1 cellular context compared by ENCODE assay signal in genomic region chr12:103929909-103930786, GRCh38.
A peak's percentile ranks its signal among the peaks of the same experiment; 100 is the strongest.
TF ChIP-seq lines count a peak whose summit lies in the region.

Gene HSP90B1 (plus strand): TSS chr12:103930410. CDS start chr12:103930516, 106 bp downstream.

TF ChIP-seq in HepG2, 621 proteins besides CTCF, POLR2A, EP300 and RAD21 (continued from another document and continues in another):
- TF ChIP-seq, protein P1, sequence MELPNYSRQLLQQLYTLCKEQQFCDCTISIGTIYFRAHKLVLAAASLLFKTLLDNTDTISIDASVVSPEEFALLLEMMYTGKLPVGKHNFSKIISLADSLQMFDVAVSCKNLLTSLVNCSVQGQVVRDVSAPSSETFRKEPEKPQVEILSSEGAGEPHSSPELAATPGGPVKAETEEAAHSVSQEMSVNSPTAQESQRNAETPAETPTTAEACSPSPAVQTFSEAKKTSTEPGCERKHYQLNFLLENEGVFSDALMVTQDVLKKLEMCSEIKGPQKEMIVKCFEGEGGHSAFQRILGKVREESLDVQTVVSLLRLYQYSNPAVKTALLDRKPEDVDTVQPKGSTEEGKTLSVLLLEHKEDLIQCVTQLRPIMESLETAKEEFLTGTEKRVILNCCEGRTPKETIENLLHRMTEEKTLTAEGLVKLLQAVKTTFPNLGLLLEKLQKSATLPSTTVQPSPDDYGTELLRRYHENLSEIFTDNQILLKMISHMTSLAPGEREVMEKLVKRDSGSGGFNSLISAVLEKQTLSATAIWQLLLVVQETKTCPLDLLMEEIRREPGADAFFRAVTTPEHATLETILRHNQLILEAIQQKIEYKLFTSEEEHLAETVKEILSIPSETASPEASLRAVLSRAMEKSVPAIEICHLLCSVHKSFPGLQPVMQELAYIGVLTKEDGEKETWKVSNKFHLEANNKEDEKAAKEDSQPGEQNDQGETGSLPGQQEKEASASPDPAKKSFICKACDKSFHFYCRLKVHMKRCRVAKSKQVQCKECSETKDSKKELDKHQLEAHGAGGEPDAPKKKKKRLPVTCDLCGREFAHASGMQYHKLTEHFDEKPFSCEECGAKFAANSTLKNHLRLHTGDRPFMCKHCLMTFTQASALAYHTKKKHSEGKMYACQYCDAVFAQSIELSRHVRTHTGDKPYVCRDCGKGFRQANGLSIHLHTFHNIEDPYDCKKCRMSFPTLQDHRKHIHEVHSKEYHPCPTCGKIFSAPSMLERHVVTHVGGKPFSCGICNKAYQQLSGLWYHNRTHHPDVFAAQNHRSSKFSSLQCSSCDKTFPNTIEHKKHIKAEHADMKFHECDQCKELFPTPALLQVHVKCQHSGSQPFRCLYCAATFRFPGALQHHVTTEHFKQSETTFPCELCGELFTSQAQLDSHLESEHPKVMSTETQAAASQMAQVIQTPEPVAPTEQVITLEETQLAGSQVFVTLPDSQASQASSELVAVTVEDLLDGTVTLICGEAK (IDR thresholded peaks at IDR 0.05): 0 out of 2 replicates have a peak, but pooled peaks have one; percentile 45
- TF ChIP-seq, protein P1 (CRISPR knock-in tag; IDR thresholded peaks at IDR 0.05): peak; percentile 75; the same call in 1 of the 2 replicates
- TF ChIP-seq KAT7 (CRISPR knock-in tag; IDR thresholded peaks at IDR 0.05; ENCODE audit: borderline replicate concordance): peak; percentile 77; the same call in 1 of the 2 replicates
- TF ChIP-seq, protein P2, sequence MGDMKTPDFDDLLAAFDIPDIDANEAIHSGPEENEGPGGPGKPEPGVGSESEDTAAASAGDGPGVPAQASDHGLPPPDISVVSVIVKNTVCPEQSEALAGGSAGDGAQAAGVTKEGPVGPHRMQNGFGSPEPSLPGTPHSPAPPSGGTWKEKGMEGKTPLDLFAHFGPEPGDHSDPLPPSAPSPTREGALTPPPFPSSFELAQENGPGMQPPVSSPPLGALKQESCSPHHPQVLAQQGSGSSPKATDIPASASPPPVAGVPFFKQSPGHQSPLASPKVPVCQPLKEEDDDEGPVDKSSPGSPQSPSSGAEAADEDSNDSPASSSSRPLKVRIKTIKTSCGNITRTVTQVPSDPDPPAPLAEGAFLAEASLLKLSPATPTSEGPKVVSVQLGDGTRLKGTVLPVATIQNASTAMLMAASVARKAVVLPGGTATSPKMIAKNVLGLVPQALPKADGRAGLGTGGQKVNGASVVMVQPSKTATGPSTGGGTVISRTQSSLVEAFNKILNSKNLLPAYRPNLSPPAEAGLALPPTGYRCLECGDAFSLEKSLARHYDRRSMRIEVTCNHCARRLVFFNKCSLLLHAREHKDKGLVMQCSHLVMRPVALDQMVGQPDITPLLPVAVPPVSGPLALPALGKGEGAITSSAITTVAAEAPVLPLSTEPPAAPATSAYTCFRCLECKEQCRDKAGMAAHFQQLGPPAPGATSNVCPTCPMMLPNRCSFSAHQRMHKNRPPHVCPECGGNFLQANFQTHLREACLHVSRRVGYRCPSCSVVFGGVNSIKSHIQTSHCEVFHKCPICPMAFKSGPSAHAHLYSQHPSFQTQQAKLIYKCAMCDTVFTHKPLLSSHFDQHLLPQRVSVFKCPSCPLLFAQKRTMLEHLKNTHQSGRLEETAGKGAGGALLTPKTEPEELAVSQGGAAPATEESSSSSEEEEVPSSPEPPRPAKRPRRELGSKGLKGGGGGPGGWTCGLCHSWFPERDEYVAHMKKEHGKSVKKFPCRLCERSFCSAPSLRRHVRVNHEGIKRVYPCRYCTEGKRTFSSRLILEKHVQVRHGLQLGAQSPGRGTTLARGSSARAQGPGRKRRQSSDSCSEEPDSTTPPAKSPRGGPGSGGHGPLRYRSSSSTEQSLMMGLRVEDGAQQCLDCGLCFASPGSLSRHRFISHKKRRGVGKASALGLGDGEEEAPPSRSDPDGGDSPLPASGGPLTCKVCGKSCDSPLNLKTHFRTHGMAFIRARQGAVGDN (CRISPR knock-in tag; IDR thresholded peaks at IDR 0.05): peak; percentile 86
- peak; percentile 97 for TF ChIP-seq POLR2AphosphoS5 (IDR thresholded peaks at IDR 0.05; ENCODE audit: low read depth, low read length)
- TF ChIP-seq ZGPAT (CRISPR knock-in tag; IDR thresholded peaks at IDR 0.05): peak; percentile 79; the same call in 1 of the 2 replicates
- peak; percentile 84; the same call in 1 of the 2 replicates for TF ChIP-seq CHCHD3 (CRISPR knock-in tag; IDR thresholded peaks at IDR 0.05)
- no peak for TF ChIP-seq ZNF460 (CRISPR knock-in tag; IDR thresholded peaks at IDR 0.05; ENCODE audit: borderline replicate concordance)
- TF ChIP-seq, protein P3, sequence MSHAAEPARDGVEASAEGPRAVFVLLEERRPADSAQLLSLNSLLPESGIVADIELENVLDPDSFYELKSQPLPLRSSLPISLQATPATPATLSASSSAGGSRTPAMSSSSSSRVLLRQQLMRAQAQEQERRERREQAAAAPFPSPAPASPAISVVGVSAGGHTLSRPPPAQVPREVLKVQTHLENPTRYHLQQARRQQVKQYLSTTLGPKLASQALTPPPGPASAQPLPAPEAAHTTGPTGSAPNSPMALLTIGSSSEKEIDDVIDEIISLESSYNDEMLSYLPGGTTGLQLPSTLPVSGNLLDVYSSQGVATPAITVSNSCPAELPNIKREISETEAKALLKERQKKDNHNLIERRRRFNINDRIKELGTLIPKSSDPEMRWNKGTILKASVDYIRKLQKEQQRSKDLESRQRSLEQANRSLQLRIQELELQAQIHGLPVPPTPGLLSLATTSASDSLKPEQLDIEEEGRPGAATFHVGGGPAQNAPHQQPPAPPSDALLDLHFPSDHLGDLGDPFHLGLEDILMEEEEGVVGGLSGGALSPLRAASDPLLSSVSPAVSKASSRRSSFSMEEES (CRISPR knock-in tag; IDR thresholded peaks at IDR 0.05): no peak
- TF ChIP-seq CAMTA2 (CRISPR knock-in tag; IDR thresholded peaks at IDR 0.05; ENCODE audit: borderline replicate concordance): no peak
- TF ChIP-seq ZNF18 (CRISPR knock-in tag; IDR thresholded peaks at IDR 0.05; ENCODE audit: insufficient replicate concordance): peak; percentile 52
- no peak for TF ChIP-seq AHDC1 (CRISPR knock-in tag; IDR thresholded peaks at IDR 0.05; ENCODE audit: borderline replicate concordance)
- TF ChIP-seq ZNF513 (CRISPR knock-in tag; conservative IDR thresholded peaks at IDR 0.05): no peak
- TF ChIP-seq, protein P4, sequence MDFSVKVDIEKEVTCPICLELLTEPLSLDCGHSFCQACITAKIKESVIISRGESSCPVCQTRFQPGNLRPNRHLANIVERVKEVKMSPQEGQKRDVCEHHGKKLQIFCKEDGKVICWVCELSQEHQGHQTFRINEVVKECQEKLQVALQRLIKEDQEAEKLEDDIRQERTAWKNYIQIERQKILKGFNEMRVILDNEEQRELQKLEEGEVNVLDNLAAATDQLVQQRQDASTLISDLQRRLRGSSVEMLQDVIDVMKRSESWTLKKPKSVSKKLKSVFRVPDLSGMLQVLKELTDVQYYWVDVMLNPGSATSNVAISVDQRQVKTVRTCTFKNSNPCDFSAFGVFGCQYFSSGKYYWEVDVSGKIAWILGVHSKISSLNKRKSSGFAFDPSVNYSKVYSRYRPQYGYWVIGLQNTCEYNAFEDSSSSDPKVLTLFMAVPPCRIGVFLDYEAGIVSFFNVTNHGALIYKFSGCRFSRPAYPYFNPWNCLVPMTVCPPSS (IDR thresholded peaks at IDR 0.05): no peak
